ENCODE assay signal across 25 cellular contexts in the genomic region with DNA sequence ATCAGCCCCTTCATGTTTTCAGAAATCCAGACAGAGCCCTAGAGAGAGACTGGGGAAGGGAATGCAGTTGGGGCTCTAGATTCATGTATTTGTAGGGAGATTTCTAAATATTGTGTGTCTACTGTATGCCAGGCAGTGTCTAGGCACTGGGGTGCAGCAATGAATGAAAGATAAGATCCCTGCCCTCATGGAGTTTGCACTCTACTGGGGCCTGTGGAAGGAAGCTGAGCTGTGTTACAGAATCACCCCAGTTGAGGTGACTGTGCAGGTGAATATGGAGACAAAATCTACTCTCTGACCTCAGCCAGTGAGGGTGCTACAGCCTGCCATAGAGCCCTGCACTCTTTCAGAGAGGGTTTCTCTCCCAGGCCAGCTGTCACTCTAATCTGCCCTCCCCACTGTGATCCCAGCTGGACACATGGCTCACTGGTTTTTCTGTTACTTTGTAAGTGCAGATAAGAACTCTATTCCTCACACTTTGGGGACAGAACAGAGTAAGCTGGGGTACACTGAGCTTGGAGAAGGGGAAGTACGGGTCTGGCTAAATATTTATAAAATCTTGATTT.
"Had no signal": no experiment of that assay in that cellular context is flagged by ENCODE, and none has a peak within 500 bp of the region (broad histone marks: within the 10 kb centered on the region; RNA-seq: fewer than 3 reads in every experiment).

No MANE protein-coding gene starts in this region.

- H3K27me3 Mint-ChIP-seq: activated naive CD8-positive, alpha-beta T cell treated with anti-CD3 and anti-CD28 coated beads for 36 hours; activated T-cell treated with anti-CD3 and anti-CD28 coated beads, Interleukin-2, amount 50 U/mL, for 24 hours had no signal

- H3K4me3 ChIP-seq: breast epithelium, colonic mucosa, esophagus squamous epithelium, gastrocnemius medialis, smooth muscle cell, uterus had no signal

- DNase-seq: activated CD4-positive, alpha-beta T cell treated with anti-CD3 and anti-CD28 coated beads, Interleukin-2, amount 50 U/mL, for 4 hours; activated CD8-positive, alpha-beta memory T cell treated with anti-CD3 and anti-CD28 coated beads for 24 hours; activated CD8-positive, alpha-beta memory T cell treated with anti-CD3 and anti-CD28 coated beads, Interleukin-2, amount 50 U/mL, for 4 hours; activated naive CD4-positive, alpha-beta T cell treated with Interleukin-2 at 50 U/mL for 16 hours; activated naive CD8-positive, alpha-beta T cell treated with anti-CD3 and anti-CD28 coated beads for 36 hours; activated T-cell treated with anti-CD3 and anti-CD28 coated beads, Interleukin-2, amount 50 U/mL, for 24 hours; amniotic stem cell; colonic mucosa; dorsolateral prefrontal cortex; effector memory CD8-positive, alpha-beta T cell; esophagus squamous epithelium; gastrocnemius medialis; head of caudate nucleus; hypothalamus; nephron progenitor cell; stimulated activated CD4-positive, alpha-beta T cell treated with anti-CD3 and anti-CD28 coated beads, Interleukin-15, amount 100 ng/mL, for 24 hours; trophoblast cell; uterus had no signal

- H3K27me3 ChIP-seq: breast epithelium, colonic mucosa, gastrocnemius medialis, uterus had no signal

- H3K36me3 ChIP-seq: breast epithelium, colonic mucosa, esophagus squamous epithelium, gastrocnemius medialis, uterus had no signal

- H3K27ac ChIP-seq: breast epithelium, colonic mucosa, dorsolateral prefrontal cortex, esophagus squamous epithelium, parathyroid adenoma, uterus had no signal

- ATAC-seq: effector memory CD8-positive, alpha-beta T cell; gastrocnemius medialis; sciatic nerve; stimulated activated memory B cell treated with anti-CD40 and anti-IgM and Interleukin-4, amounts not matched to agents 10 μg/mL and 1 μg/mL and 100 μg/mL, for 72 hours had no signal

- H3K9me3 Mint-ChIP-seq: activated naive CD8-positive, alpha-beta T cell treated with anti-CD3 and anti-CD28 coated beads for 36 hours; effector memory CD8-positive, alpha-beta T cell; nephron progenitor cell; stimulated activated memory B cell treated with anti-CD40 and anti-IgM and Interleukin-4, amounts not matched to agents 10 μg/mL and 1 μg/mL and 100 μg/mL, for 72 hours had no signal

- H3K4me3 Mint-ChIP-seq: activated naive CD8-positive, alpha-beta T cell treated with anti-CD3 and anti-CD28 coated beads for 36 hours; activated T-cell treated with anti-CD3 and anti-CD28 coated beads, Interleukin-2, amount 50 U/mL, for 24 hours; effector memory CD8-positive, alpha-beta T cell; nephron progenitor cell; stimulated activated memory B cell treated with anti-CD40 and anti-IgM and Interleukin-4, amounts not matched to agents 10 μg/mL and 1 μg/mL and 100 μg/mL, for 72 hours; T-helper 2 cell treated with Interferon-gamma antibody and Interleukin-4, amounts not matched to agents 5 μg/mL and 100 μg/mL, for 36 hours had no signal

- H3K9me3 ChIP-seq: breast epithelium, colonic mucosa, esophagus squamous epithelium, gastrocnemius medialis, uterus had no signal

- H3K36me3 Mint-ChIP-seq: activated naive CD8-positive, alpha-beta T cell treated with anti-CD3 and anti-CD28 coated beads for 36 hours; stimulated activated memory B cell treated with anti-CD40 and anti-IgM and Interleukin-4, amounts not matched to agents 10 μg/mL and 1 μg/mL and 100 μg/mL, for 72 hours had no signal

- H3K27ac Mint-ChIP-seq: activated naive CD8-positive, alpha-beta T cell treated with anti-CD3 and anti-CD28 coated beads for 36 hours; activated T-cell treated with anti-CD3 and anti-CD28 coated beads, Interleukin-2, amount 50 U/mL, for 24 hours; activated T-helper 2 cell treated with anti-CD3 and anti-CD28 coated beads, Interferon-gamma antibody, Interleukin-2, Interleukin-4, amounts not matched to agents 10 μg/mL and 5 μg/mL and 100 μg/mL, durations not matched to agents 14 hours and 24 hours and 36 hours; nephron progenitor cell; stimulated activated memory B cell treated with anti-CD40 and anti-IgM and Interleukin-4, amounts not matched to agents 10 μg/mL and 1 μg/mL and 100 μg/mL, for 72 hours; T-helper 2 cell treated with Interferon-gamma antibody and Interleukin-4, amounts not matched to agents 5 μg/mL and 100 μg/mL, for 36 hours had no signal
